ENCODE assay signal across 21 cellular contexts in the genomic region with DNA sequence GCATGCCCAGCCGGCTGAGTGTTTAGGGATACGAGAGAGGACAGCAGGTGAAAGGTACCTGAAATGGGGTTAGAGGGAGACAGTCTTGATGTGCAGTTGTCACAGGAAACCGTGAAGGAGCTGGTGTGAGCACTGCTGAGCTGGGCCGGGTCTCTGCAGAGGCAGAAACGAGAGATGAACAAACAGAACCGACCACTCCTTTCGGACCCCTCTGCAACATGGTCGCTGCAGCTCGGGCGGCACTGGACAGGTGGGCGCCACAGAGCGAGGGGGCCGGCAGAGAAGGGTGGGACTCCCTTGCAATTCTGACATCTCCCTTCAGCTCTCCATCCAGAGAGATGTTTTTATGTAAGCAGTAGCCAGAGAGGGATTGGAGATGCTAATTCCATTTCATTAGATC.
"Had no signal": no experiment of that assay in that cellular context is flagged by ENCODE, and none has a peak within 500 bp of the region (broad histone marks: within the 10 kb centered on the region; RNA-seq: fewer than 3 reads in every experiment).

No MANE protein-coding gene starts in this region.

- H3K4me3 Mint-ChIP-seq: dendritic cell treated with granulocyte-macrophage colony-stimulating factor and Interleukin-4, amounts not matched to agents 40 ng/mL and 50 ng/mL, for 4 days; effector memory CD8-positive, alpha-beta T cell; memory B cell; natural killer cell; T-helper 2 cell treated with Interferon-gamma antibody and Interleukin-4, amounts not matched to agents 5 μg/mL and 100 μg/mL, for 36 hours had no signal

- H3K4me3 ChIP-seq: gastrocnemius medialis, heart right ventricle, SJCRH30, transverse colon had no signal

- H3K9me3 ChIP-seq: gastrocnemius medialis, SJCRH30, transverse colon had no signal

- H3K9me3 Mint-ChIP-seq: dendritic cell treated with granulocyte-macrophage colony-stimulating factor and Interleukin-4, amounts not matched to agents 40 ng/mL and 50 ng/mL, for 4 days; effector memory CD8-positive, alpha-beta T cell; memory B cell; natural killer cell; T-helper 2 cell treated with Interferon-gamma antibody and Interleukin-4, amounts not matched to agents 5 μg/mL and 100 μg/mL, for 36 hours had no signal

- H3K4me1 ChIP-seq: gastrocnemius medialis, heart right ventricle, SJCRH30, transverse colon had no signal

- FAIRE-seq: bronchial epithelial cell, islet of Langerhans had no signal

- H3K36me3 Mint-ChIP-seq: natural killer cell had no signal

- H3K27ac Mint-ChIP-seq: dendritic cell treated with granulocyte-macrophage colony-stimulating factor and Interleukin-4, amounts not matched to agents 40 ng/mL and 50 ng/mL, for 4 days; memory B cell; natural killer cell; T-helper 2 cell treated with Interferon-gamma antibody and Interleukin-4, amounts not matched to agents 5 μg/mL and 100 μg/mL, for 36 hours had no signal

- H3K4me1 Mint-ChIP-seq: memory B cell, natural killer cell had no signal

- H3K36me3 ChIP-seq: gastrocnemius medialis, heart right ventricle, SJCRH30, transverse colon had no signal

- DNase-seq: activated CD4-positive, alpha-beta T cell treated with anti-CD3 and anti-CD28 coated beads, Interleukin-2, amount 50 U/mL, for 1 hour; activated CD8-positive, alpha-beta memory T cell treated with anti-CD3 and anti-CD28 coated beads for 24 hours; activated naive CD4-positive, alpha-beta T cell; effector memory CD8-positive, alpha-beta T cell; gastrocnemius medialis; heart right ventricle; natural killer cell; SJCRH30; stimulated activated CD4-positive, alpha-beta T cell treated with anti-CD3 and anti-CD28 coated beads, Interleukin-15, amount 100 ng/mL, for 24 hours; stimulated activated CD4-positive, alpha-beta T cell treated with anti-CD3 and anti-CD28 coated beads, Interleukin-4, amount 100 ng/mL, for 4 hours; stimulated activated CD8-positive, alpha-beta memory T cell treated with anti-CD3 and anti-CD28 coated beads, Interleukin-4, amount 100 ng/mL, for 48 hours; stimulated activated naive CD4-positive, alpha-beta T cell treated with Interleukin-2 at 50 U/mL for 16 hours; SW 1271; transverse colon had no signal

- ATAC-seq: activated CD4-positive, CD25-positive, alpha-beta regulatory T cell treated with anti-CD3 and anti-CD28 coated beads, Interleukin-2, amount 50 U/mL, for 24 hours; effector memory CD8-positive, alpha-beta T cell; gastrocnemius medialis; heart right ventricle; left lobe of liver; natural killer cell had no signal

- H3K27ac ChIP-seq: gastrocnemius medialis, heart right ventricle, SJCRH30, transverse colon had no signal
